21 cellular contexts compared by ENCODE assay signal in genomic region chr12:123914726-123915345, GRCh38. TPM values are rescaled to one million over a fixed set of nuclear protein-coding genes. Genes with fewer than 3 reads are reported as not detected.
DNase-seq lines count a peak whose midpoint lies in the region; ATAC-seq and TF ChIP-seq lines count a peak whose summit lies in the region.
"Had no signal": no experiment of that assay in that cellular context is flagged by ENCODE, and none has a peak within 500 bp of the region (broad histone marks: within the 10 kb centered on the region; RNA-seq: fewer than 3 reads in every experiment).

No MANE protein-coding gene starts in this region.

- H3K27me3 ChIP-seq in H9 (ENCODE audit: insufficient read depth, low read length) (no peaks in the 10 kb centered on the region; the same call in 1 of the 2 replicates), gastroesophageal sphincter (peaks cover 56% of the 10 kb centered on the region), upper lobe of left lung (no peaks in the 10 kb centered on the region), tibial nerve (no peaks in the 10 kb centered on the region)
- H3K27me3 ChIP-seq: Peyer's patch, SJSA1 had no signal

- TF ChIP-seq EP300 in gastroesophageal sphincter (IDR thresholded peaks at IDR 0.05) (no peak), upper lobe of left lung (IDR thresholded peaks at IDR 0.05) (no peak), tibial nerve (IDR thresholded peaks at IDR 0.05) (no peak)

- H3K36me3 Mint-ChIP-seq in H9 (ENCODE audit: insufficient read depth in 1 of 3, low read depth in 3 of 3) (peaks cover 0 to 8% (median 4%) of the 10 kb centered on the region in 3 experiments; a peak in 3 of 7 replicates), neural crest cell (ENCODE audit: low read depth) (peaks cover 12% of the 10 kb centered on the region), Calu3 (ENCODE audit: insufficient read depth, unreplicated experiment) (peaks cover 5% of the 10 kb centered on the region)
- H3K36me3 Mint-ChIP-seq: CD14-positive monocyte had no signal

- no peaks in the 10 kb centered on the region for H3K9me3 ChIP-seq in H9 (ENCODE audit: control insufficient read depth, low read depth, low read length)
- no peaks in the 10 kb centered on the region for H3K9me3 ChIP-seq in gastroesophageal sphincter
- H3K9me3 ChIP-seq in upper lobe of left lung = no peaks in the 10 kb centered on the region
- H3K9me3 ChIP-seq in tibial nerve = no peaks in the 10 kb centered on the region
- H3K9me3 ChIP-seq: A549, Peyer's patch, SJSA1 had no signal

- no peak overlapping the region for H3K4ac ChIP-seq in H9 (ENCODE audit: low read depth, low read length)

- no peak overlapping the region for H3K27ac ChIP-seq in H9 (ENCODE audit: insufficient read length, low read depth, low read length)
- no peak overlapping the region for H3K27ac ChIP-seq in gastroesophageal sphincter
- H3K27ac ChIP-seq in upper lobe of left lung = no peak overlapping the region
- no peak overlapping the region for H3K27ac ChIP-seq in tibial nerve
- H3K27ac ChIP-seq: A549, KMS-11, Peyer's patch, SJSA1 had no signal

- H2AK5ac ChIP-seq in H9 (ENCODE audit: insufficient read length, low read length) = no peak overlapping the region

- no peak overlapping the region for H2AFZ ChIP-seq in H9 (ENCODE audit: low read length)

- TF ChIP-seq CTCF in H9 (conservative IDR thresholded peaks at IDR 0.05) (no peak), gastroesophageal sphincter (IDR thresholded peaks at IDR 0.05) (no peak), neural crest cell (conservative IDR thresholded peaks at IDR 0.05) (no peak), upper lobe of left lung (IDR thresholded peaks at IDR 0.05) (no peak), Calu3 (IDR thresholded peaks at IDR 0.05; ENCODE audit: unreplicated experiment) (no peak), tibial nerve (IDR thresholded peaks at IDR 0.05) (no peak)

- H3K23ac ChIP-seq in H9 (ENCODE audit: insufficient read length, low read depth, low read length) = no peak overlapping the region

- H2BK15ac ChIP-seq in H9 (ENCODE audit: low read depth, low read length) = no peak overlapping the region

- H3K4me1 ChIP-seq in H9 (ENCODE audit: insufficient read depth, low read length) = no peaks in the 10 kb centered on the region
- H3K4me1 ChIP-seq in gastroesophageal sphincter = no peaks in the 10 kb centered on the region
- H3K4me1 ChIP-seq in upper lobe of left lung = no peaks in the 10 kb centered on the region
- H3K4me1 ChIP-seq in tibial nerve = no peaks in the 10 kb centered on the region
- H3K4me1 ChIP-seq: A549, Peyer's patch, SJSA1 had no signal

- H4K8ac ChIP-seq in H9 (replicated peaks; ENCODE audit: insufficient read length, low read depth, low read length) = no peak overlapping the region

- H3K79me2 ChIP-seq in H9 (ENCODE audit: insufficient read depth, low read length) = no peaks in the 10 kb centered on the region

- H3K79me1 ChIP-seq in H9 (ENCODE audit: insufficient read depth, low read depth, low read length, poor library complexity, severe bottlenecking) = no peaks in the 10 kb centered on the region

- TF ChIP-seq POLR2A in gastroesophageal sphincter (IDR thresholded peaks at IDR 0.05) = no peak
- no peak for TF ChIP-seq POLR2A in upper lobe of left lung (IDR thresholded peaks at IDR 0.05)
- TF ChIP-seq POLR2A in tibial nerve (IDR thresholded peaks at IDR 0.05) = no peak

- no peak overlapping the region for H3K27ac Mint-ChIP-seq in H9
- H3K27ac Mint-ChIP-seq in neural crest cell (ENCODE audit: unreplicated experiment) = no peak overlapping the region
- no peak overlapping the region for H3K27ac Mint-ChIP-seq in Calu3 (ENCODE audit: unreplicated experiment)
- H3K27ac Mint-ChIP-seq: B cell, HFFc6 had no signal

- no peaks in the 10 kb centered on the region for H4K20me1 ChIP-seq in H9 (ENCODE audit: control insufficient read depth, insufficient read depth, insufficient read length)

- no peaks in the 10 kb centered on the region for H3K36me3 ChIP-seq in gastroesophageal sphincter
- H3K36me3 ChIP-seq in upper lobe of left lung = no peaks in the 10 kb centered on the region
- no peaks in the 10 kb centered on the region for H3K36me3 ChIP-seq in tibial nerve
- H3K36me3 ChIP-seq: Peyer's patch, SJSA1 had no signal

- H3K27me3 Mint-ChIP-seq in H9 (ENCODE audit: low read depth) (peaks cover 81% of the 10 kb centered on the region), neural crest cell (ENCODE audit: low read depth) (peaks cover 34% of the 10 kb centered on the region), Calu3 (ENCODE audit: unreplicated experiment) (peaks cover 54% of the 10 kb centered on the region)

- H4K5ac ChIP-seq in H9 (ENCODE audit: insufficient read length, low read depth, low read length) = no peak overlapping the region

- H3K9me3 Mint-ChIP-seq in H9 (peaks cover 13 to 14% of the 10 kb centered on the region in 2 experiments), neural crest cell (peaks cover 4% of the 10 kb centered on the region), Calu3 (ENCODE audit: low read depth, unreplicated experiment) (no peaks in the 10 kb centered on the region)
- H3K9me3 Mint-ChIP-seq: HFFc6 had no signal

- CTCF ChIA-PET in Calu3 (lab: Charles Lee) = no interaction called here

- no peak overlapping the region for H3K56ac ChIP-seq in H9 (ENCODE audit: insufficient read length, low read depth, low read length)

- H2BK120ac ChIP-seq in H9 (ENCODE audit: low read depth, low read length, poor library complexity, severe bottlenecking) = no peak overlapping the region

- H2BK20ac ChIP-seq in H9 (ENCODE audit: low read depth, low read length, poor library complexity, severe bottlenecking) = no peak overlapping the region

- intact Hi-C loops in Calu3 (cut with micrococcal nuclease; ENCODE audit: unreplicated experiment) = no loop called here

- H3K4me2 ChIP-seq in H9 (ENCODE audit: insufficient read depth, insufficient read length, low read length) = no peak overlapping the region
- H3K4me2 ChIP-seq: A549, KMS-11 had no signal

- peak; percentile 70 for DNase-seq in H9
- DNase-seq in neural crest cell (ENCODE audit: low read depth, low spot score) = no peak
- no peak for DNase-seq in upper lobe of left lung
- no peak for DNase-seq in Calu3
- no peak for DNase-seq in tibial nerve (ENCODE audit: low spot score in 2 of 2)
- DNase-seq: EL, HFFc6, MV-4-11, NCI-H1694 treated with DMSO at 0.1 percent for 48 hours, NCI-H2081 treated with DMSO at 0.1 percent for 48 hours, NCI-H2171 treated with DMSO at 0.1 percent for 48 hours, NCI-H446, NCI-H526, Peyer's patch had no signal

- H2BK5ac ChIP-seq in H9 (ENCODE audit: insufficient read length, low read length) = no peak overlapping the region

- peaks cover 0 to 10% of the 10 kb centered on the region in 2 experiments; a peak in 3 of 4 replicates for H3K4me1 Mint-ChIP-seq in H9
- peaks cover 20% of the 10 kb centered on the region for H3K4me1 Mint-ChIP-seq in neural crest cell
- no peaks in the 10 kb centered on the region for H3K4me1 Mint-ChIP-seq in Calu3 (ENCODE audit: low read depth, unreplicated experiment)
- H3K4me1 Mint-ChIP-seq: B cell, CD14-positive monocyte had no signal

- no peak overlapping the region for H3K14ac ChIP-seq in H9 (ENCODE audit: insufficient read depth, low read length)

- no peak overlapping the region for H2BK12ac ChIP-seq in H9 (ENCODE audit: insufficient read length, low read depth, low read length)

- no peaks in the 10 kb centered on the region for H3K23me2 ChIP-seq in H9 (ENCODE audit: insufficient read length, low read depth, low read length, poor library complexity, severe bottlenecking)

- no TSS peak for BruUV-seq in Calu3 (replicated peaks; lab: Mats Ljungman, UMichigan)

- H3T11ph ChIP-seq in H9 (ENCODE audit: low read length) = no peak overlapping the region

- no peak overlapping the region for H3K4me3 ChIP-seq in gastroesophageal sphincter
- no peak overlapping the region for H3K4me3 ChIP-seq in upper lobe of left lung
- no peak overlapping the region for H3K4me3 ChIP-seq in tibial nerve
- H3K4me3 ChIP-seq: A549, Peyer's patch, SJSA1 had no signal

- H3K18ac ChIP-seq in H9 (ENCODE audit: insufficient read length, low read depth, low read length) = no peak overlapping the region

- no peak overlapping the region for H3K4me3 Mint-ChIP-seq in H9
- peak overlapping the region; percentile 43 for H3K4me3 Mint-ChIP-seq in neural crest cell
- H3K4me3 Mint-ChIP-seq in Calu3 (ENCODE audit: low read depth, unreplicated experiment) = no peak overlapping the region
- H3K4me3 Mint-ChIP-seq: B cell, CD14-positive monocyte, HFFc6 had no signal

- ATAC-seq in gastroesophageal sphincter (peak; percentile 19), upper lobe of left lung (ENCODE audit: low FRiP score in 2 of 2) (peak; percentile 21 to 32), GM21526 (IDR thresholded peaks at IDR 0.05; ENCODE audit: low FRiP score, unreplicated experiment) (no peak)
- ATAC-seq: A549 had no signal

- H3K9ac ChIP-seq in H9 (ENCODE audit: extremely low read depth, insufficient read length, low read length) = no peak overlapping the region
- H3K9ac ChIP-seq: KMS-11 had no signal

- H4K91ac ChIP-seq in H9 (ENCODE audit: insufficient read length, low read depth, low read length) = no peak overlapping the region

- no CpG with 5 or more reads among the region's 20 CpGs for WGBS in H9 (ENCODE audit: extremely low coverage, insufficient read length, low lambda C conversion rate)
- WGBS in gastroesophageal sphincter (ENCODE audit: low coverage in 1 of 2), 2 donors = 54 to 85% methylated on average over 6 to 11 of the region's 20 CpGs
- 72 to 76% methylated on average over 15 to 20 of the region's 20 CpGs for WGBS in upper lobe of left lung, 2 donors
- WGBS in tibial nerve, 2 donors = 50 to 52% methylated on average over 14 to 20 of the region's 20 CpGs

RNA-seq across cellular contexts. Expression of gene CCDC92, which starts 57.8 kb away (rescaled TPM):
- total RNA-seq in H9 (2021) (1.0 and 1.3 TPM in 2 replicates), gastroesophageal sphincter (10 to 100 TPM; 26.2 to 74.3 (median 34.2) TPM), neural crest cell (33.5 and 36.5 TPM in 2 replicates), upper lobe of left lung (10 to 100 TPM; 33.8 to 48.9 (median 43.7) TPM), Calu3 (2022) (31.8 and 35.0 TPM in 2 replicates), tibial nerve (10 to 100 TPM; 41.0 to 46.8 (median 42.6) TPM)

RNA-seq across cellular contexts. Expression of gene ZNF664, which starts 58.2 kb away (rescaled TPM):
- total RNA-seq in H9 (2021) (29.5 and 31.7 TPM in 2 replicates), gastroesophageal sphincter (10 to 100 TPM; 58.7 to 95.5 (median 78.2) TPM), neural crest cell (156 and 167 TPM in 2 replicates), upper lobe of left lung (100 to 1,000 TPM in 2 of 6 donors, 10 to 100 TPM in 4; 49.1 to 112 (median 91.8) TPM), Calu3 (2022) (130 and 147 TPM in 2 replicates), tibial nerve (10 to 100 TPM; 53.7 to 78.0 (median 73.3) TPM)

Comparison
In these comparisons a context has a peak if more than half of its experiments do, and no peak if none do; other contexts are left out.
1. RNA of gene CCDC92, which starts 57.8 kb away (total RNA-seq): 41.0 to 46.8 TPM in tibial nerve, 33.8 to 48.9 TPM in upper lobe of left lung, 26.2 to 74.3 TPM in gastroesophageal sphincter, 31.8 to 35.0 TPM in Calu3 and 33.5 to 36.5 TPM in neural crest cell; 1.0 to 1.3 TPM in H9; every median in the first group is over 10 times any median in the second.